Comparison of ENCODE assay signal across 8 cellular contexts in genomic region chr7:121547341-121548092, GRCh38.
A peak's percentile ranks its signal among the peaks of the same experiment; 100 is the strongest.
DNase-seq lines count a peak whose midpoint lies in the region; ATAC-seq and TF ChIP-seq lines count a peak whose summit lies in the region.

No MANE protein-coding gene starts in this region.

- H3K9me2 ChIP-seq in SK-N-SH, result no peaks in the 10 kb centered on the region

- H3K4me1 ChIP-seq in ACC112 (ENCODE audit: control insufficient read depth, insufficient read depth, low read length, unreplicated experiment) (peaks cover 35% of the 10 kb centered on the region), SK-N-SH (ENCODE audit: control insufficient read depth in 1 of 2, insufficient read depth in 2 of 2, low read depth in 1 of 2, low read length in 1 of 2) (peaks cover 8 to 18% of the 10 kb centered on the region in 2 experiments; a peak in 2 of 4 replicates), fibroblast of lung (ENCODE audit: control insufficient read depth, extremely low read depth, insufficient read depth, low read length) (no peaks in the 10 kb centered on the region)

- POLR2A ChIA-PET in SK-N-SH (lab: Yijun Ruan, JAX), result no interaction called here

- H3K79me2 ChIP-seq in ACC112 (ENCODE audit: control insufficient read depth, insufficient read depth, low read length, unreplicated experiment) (no peaks in the 10 kb centered on the region), SK-N-SH (ENCODE audit: insufficient read depth) (no peaks in the 10 kb centered on the region), fibroblast of lung (ENCODE audit: control insufficient read depth, insufficient read depth, low read length) (no peaks in the 10 kb centered on the region)

- no peaks in the 10 kb centered on the region for H3K9me3 ChIP-seq in SK-N-SH
- H3K9me3 ChIP-seq in fibroblast of lung (ENCODE audit: control insufficient read depth, insufficient read depth, low read depth, low read length), result no peaks in the 10 kb centered on the region

- H3K27ac Mint-ChIP-seq in neural crest cell (ENCODE audit: unreplicated experiment), result no peak overlapping the region

- H3F3A ChIP-seq in SK-N-SH (replicated peaks; ENCODE audit: insufficient read depth), result peaks cover 15% of the 10 kb centered on the region

- H3K4me3 Mint-ChIP-seq in neural crest cell, result no peak overlapping the region

- WGBS in SK-N-SH (ENCODE audit: low lambda C conversion rate), result 2% methylated on average over 3 of the region's 3 CpGs

- H2AFZ ChIP-seq in ACC112 (ENCODE audit: low read length, unreplicated experiment) (peak overlapping the region; percentile 54), SK-N-SH (ENCODE audit: low read depth) (peak overlapping the region; percentile 5; the same call in 1 of the 2 replicates), fibroblast of lung (ENCODE audit: low read length) (no peak overlapping the region)

- DNase-seq in NCI-H1092 (lab: John Stamatoyannopoulos, UW), result peak; percentile 60
- DNase-seq in SK-N-SH, result peak; percentile 51
- peak; percentile 62 to 84 for DNase-seq in fibroblast of lung (ENCODE audit: low read depth in 2 of 2)
- no peak for DNase-seq in neural crest cell (ENCODE audit: low read depth, low spot score)
- no peak for DNase-seq in occipital lobe (lab: John Stamatoyannopoulos, UW)

- no peaks in the 10 kb centered on the region for H3K27me3 Mint-ChIP-seq in neural crest cell (ENCODE audit: low read depth)

- ATAC-seq in HG02588 (IDR thresholded peaks at IDR 0.05; ENCODE audit: unreplicated experiment), result peak; percentile 70

- H3K9ac ChIP-seq in SK-N-SH (no peak overlapping the region), fibroblast of lung (ENCODE audit: insufficient read depth, low read length) (no peak overlapping the region)

- H3K4me2 ChIP-seq in SK-N-SH (no peak overlapping the region), fibroblast of lung (ENCODE audit: extremely low read depth, insufficient read depth, low read length) (no peak overlapping the region)

- H3K27ac ChIP-seq in ACC112 (ENCODE audit: low read depth, low read length) (peak overlapping the region; percentile 29), SK-N-SH (ENCODE audit: low read depth in 2 of 2, low read length in 1 of 2) (peak overlapping the region; percentile 6 to 20; a peak in 1 of 4 replicates), fibroblast of lung (ENCODE audit: insufficient read depth, low read length) (no peak overlapping the region)

- TF ChIP-seq RAD21 in SK-N-SH (IDR thresholded peaks at IDR 0.05; ENCODE audit: low read length), result peak; percentile 98

- TF ChIP-seq EP300 in SK-N-SH (IDR thresholded peaks at IDR 0.05; ENCODE audit: borderline replicate concordance in 1 of 2, low read depth in 1 of 2, low read length in 1 of 2), result no peak

- H3K4me3 ChIP-seq in ACC112 (ENCODE audit: low read depth, low read length) (peak overlapping the region; percentile 14; the same call in 1 of the 2 replicates), SK-N-SH (ENCODE audit: low read depth in 2 of 2, low read length in 1 of 2) (no peak overlapping the region), fibroblast of lung (replicated peaks in 1 of 4; ENCODE audit: control extremely low read depth in 1 of 4, insufficient read depth in 1 of 4, low read depth in 3 of 4, low read length in 4 of 4) (no peak overlapping the region)

- H3K27me3 ChIP-seq in ACC112 (ENCODE audit: insufficient read depth, low read length) (no peaks in the 10 kb centered on the region), SK-N-SH (ENCODE audit: insufficient read depth) (no peaks in the 10 kb centered on the region), fibroblast of lung (ENCODE audit: control insufficient read depth, insufficient read depth, low read length) (no peaks in the 10 kb centered on the region)

- peaks cover 2% of the 10 kb centered on the region for H3K36me3 Mint-ChIP-seq in neural crest cell (ENCODE audit: low read depth)

- H3K4me1 Mint-ChIP-seq in neural crest cell, result peaks cover 21% of the 10 kb centered on the region

- CTCF ChIA-PET in SK-N-SH (lab: Yijun Ruan, JAX), result interaction anchor here (0.6 to 3.8 kb wide), 40 partner anchors 8 to 755 kb away, joined by 3 to 94 read pairs (median 4); partner anchors contain the start of gene FAM3C

- H3K36me3 ChIP-seq in ACC112 (ENCODE audit: insufficient read depth, low read length) (no peaks in the 10 kb centered on the region), SK-N-SH (replicated peaks in 1 of 2; ENCODE audit: control insufficient read depth in 1 of 2, insufficient read depth in 2 of 2, low read length in 1 of 2) (no peaks in the 10 kb centered on the region), fibroblast of lung (ENCODE audit: control insufficient read depth, insufficient read depth, low read length) (no peaks in the 10 kb centered on the region)

- TF ChIP-seq CTCF in GM12874 (IDR thresholded peaks at IDR 0.05; ENCODE audit: insufficient read depth, low read depth, low read length) (peak; percentile 45), SK-N-SH (IDR thresholded peaks at IDR 0.05) (peak; percentile 98), fibroblast of lung (conservative IDR thresholded peaks at IDR 0.05 in 1 of 2, IDR thresholded peaks at IDR 0.05 in 1 of 2; ENCODE audit: low read depth in 1 of 2, low read length in 2 of 2) (peak; percentile 73), neural crest cell (conservative IDR thresholded peaks at IDR 0.05) (peak; percentile 93)

- H4K20me1 ChIP-seq in SK-N-SH (ENCODE audit: insufficient read depth) (no peaks in the 10 kb centered on the region), fibroblast of lung (ENCODE audit: control insufficient read depth, extremely low read depth, insufficient read depth, low read length) (no peaks in the 10 kb centered on the region)

- H3K9me3 Mint-ChIP-seq in neural crest cell, result peaks cover 10% of the 10 kb centered on the region

TF ChIP-seq in SK-N-SH, 30 proteins besides CTCF, POLR2A, EP300 and RAD21 (continues in another document):
- TF ChIP-seq SIN3A (IDR thresholded peaks at IDR 0.05; ENCODE audit: borderline replicate concordance, low read depth, low read length) (no peak), POLR2AphosphoS5 (IDR thresholded peaks at IDR 0.05; ENCODE audit: low read depth, low read length) (no peak), IRF3 (IDR thresholded peaks at IDR 0.05; ENCODE audit: low read depth, low read length) (no peak), RFX5 (IDR thresholded peaks at IDR 0.05; ENCODE audit: low read length) (no peak), ELF1 (IDR thresholded peaks at IDR 0.05) (no peak), CHD2 (IDR thresholded peaks at IDR 0.05; ENCODE audit: low read length, partially characterized antibody) (peak; percentile 27), FOXJ3 (CRISPR knock-in tag; IDR thresholded peaks at IDR 0.05) (no peak), EZH2phosphoT487 (IDR thresholded peaks at IDR 0.05; ENCODE audit: borderline replicate concordance, low read depth) (no peak), USF2 (IDR thresholded peaks at IDR 0.05; ENCODE audit: borderline replicate concordance, low read depth, low read length) (no peak), MEF2A (IDR thresholded peaks at IDR 0.05; ENCODE audit: borderline replicate concordance, low read depth) (no peak), GATA2 (CRISPR knock-in tag; IDR thresholded peaks at IDR 0.05) (no peak), YY1 (IDR thresholded peaks at IDR 0.05; ENCODE audit: low read depth) (0 out of 2 replicates have a peak, but pooled peaks have one; percentile 21), FOSL2 (IDR thresholded peaks at IDR 0.05; ENCODE audit: borderline replicate concordance, low read depth) (peak; percentile 14; the same call in 1 of the 2 replicates), RXRA (IDR thresholded peaks at IDR 0.05; ENCODE audit: borderline replicate concordance, low read depth) (no peak), TCF12 (IDR thresholded peaks at IDR 0.05) (no peak), NFIC (IDR thresholded peaks at IDR 0.05; ENCODE audit: borderline replicate concordance) (no peak), RCOR1 (IDR thresholded peaks at IDR 0.05; ENCODE audit: low read length) (no peak), TEAD4 (IDR thresholded peaks at IDR 0.05; ENCODE audit: borderline replicate concordance, insufficient read depth) (no peak), ZBTB33 (IDR thresholded peaks at IDR 0.05; ENCODE audit: borderline replicate concordance, low read depth) (no peak)
- TF ChIP-seq, protein P1, sequence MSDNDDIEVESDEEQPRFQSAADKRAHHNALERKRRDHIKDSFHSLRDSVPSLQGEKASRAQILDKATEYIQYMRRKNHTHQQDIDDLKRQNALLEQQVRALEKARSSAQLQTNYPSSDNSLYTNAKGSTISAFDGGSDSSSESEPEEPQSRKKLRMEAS (IDR thresholded peaks at IDR 0.05; ENCODE audit: low read depth), result no peak

Comparison
In these comparisons a context has a peak if more than half of its experiments do, and no peak if none do; other contexts are left out.
1. CTCF ChIP-seq: peak in every context shown above with its lines; median percentile 98 in SK-N-SH; 93 in neural crest cell; 73 in fibroblast of lung; 45 in GM12874.
2. DNase-seq: peak in NCI-H1092 (single experiment), SK-N-SH (single experiment) and fibroblast of lung (2 of 2); none in neural crest cell (single experiment) and occipital lobe (single experiment).